33 cellular contexts compared by ENCODE assay signal in genomic region chrX:38519651-38520050, GRCh38. TPM values are rescaled to one million over a fixed set of nuclear protein-coding genes. Genes with fewer than 3 reads are reported as not detected.
"Had no signal": no experiment of that assay in that cellular context is flagged by ENCODE, and none has a peak within 500 bp of the region (broad histone marks: within the 10 kb centered on the region; RNA-seq: fewer than 3 reads in every experiment).

No MANE protein-coding gene starts in this region.

- H3K27me3 ChIP-seq: ascending aorta, body of pancreas, Peyer's patch, SJSA1 had no signal

- H3K27ac ChIP-seq: ascending aorta, body of pancreas, breast epithelium, KMS-11, Peyer's patch, SJSA1 had no signal

- H3K4me1 Mint-ChIP-seq: activated CD4-positive, alpha-beta T cell treated with anti-CD3 and anti-CD28 coated beads, Interleukin-2, amount 10 ng/mL, durations not matched to agents 24 days and 14 days; activated naive CD4-positive, alpha-beta T cell treated with anti-CD3 and anti-CD28 coated beads, Interleukin-2, amount 50 U/mL, for 24 hours; activated naive CD8-positive, alpha-beta T cell treated with anti-CD3 and anti-CD28 coated beads, Interleukin-2, amount 10 ng/mL, durations not matched to agents 7 days and 5 days had no signal

- H3K27ac Mint-ChIP-seq: activated CD4-positive, alpha-beta T cell treated with anti-CD3 and anti-CD28 coated beads, Interleukin-2, amount 10 ng/mL, durations not matched to agents 24 days and 14 days; activated CD8-positive, alpha-beta T cell treated with anti-CD3 and anti-CD28 coated beads, Interleukin-2, amount 10 ng/mL, durations not matched to agents 7 days and 5 days; activated naive CD4-positive, alpha-beta T cell treated with anti-CD3 and anti-CD28 coated beads, Interleukin-2, amount 50 U/mL, for 24 hours; activated naive CD8-positive, alpha-beta T cell treated with anti-CD3 and anti-CD28 coated beads, Interleukin-2, amount 10 ng/mL, durations not matched to agents 7 days and 5 days; activated T-cell treated with anti-CD3 and anti-CD28 coated beads, Interleukin-2, amount 50 U/mL, for 24 hours; activated T-helper 2 cell treated with anti-CD3 and anti-CD28 coated beads, Interferon-gamma antibody, Interleukin-2, Interleukin-4, amounts not matched to agents 10 μg/mL and 5 μg/mL and 100 μg/mL, durations not matched to agents 14 hours and 24 hours and 36 hours had no signal

- H3K9me3 ChIP-seq: ascending aorta, body of pancreas, Peyer's patch, SJSA1 had no signal

- H3K36me3 ChIP-seq: ascending aorta, breast epithelium, Peyer's patch, SJSA1 had no signal

- H3K4me1 ChIP-seq: ascending aorta, body of pancreas, breast epithelium, Peyer's patch, SJSA1 had no signal

- H3K4me3 ChIP-seq: ascending aorta, body of pancreas, breast epithelium, Peyer's patch, SJSA1 had no signal

- DNase-seq: activated CD4-positive, alpha-beta T cell treated with anti-CD3 and anti-CD28 coated beads, Interleukin-2, amount 10 ng/mL, durations not matched to agents 24 days and 14 days; activated CD4-positive, alpha-beta T cell treated with anti-CD3 and anti-CD28 coated beads, Interleukin-2, amount 50 U/mL, for 48 hours; activated CD8-positive, alpha-beta T cell treated with anti-CD3 and anti-CD28 coated beads, Interleukin-2, amount 10 ng/mL, durations not matched to agents 7 days and 5 days; activated gamma-delta T cell; activated naive CD4-positive, alpha-beta T cell treated with Interleukin-2 at 50 U/mL for 16 hours; activated naive CD8-positive, alpha-beta T cell treated with anti-CD3 and anti-CD28 coated beads, Interleukin-2, amount 10 ng/mL, durations not matched to agents 7 days and 5 days; activated T-cell treated with anti-CD3 and anti-CD28 coated beads, Interleukin-2, amount 50 U/mL, for 24 hours; amygdala; body of pancreas; MM.1S; NCI-H1092 treated with DMSO at 0.1 percent for 48 hours; NCI-H146; NCI-H187 treated with DMSO at 0.1 percent for 48 hours; NCI-H2081; NCI-H2171 treated with DMSO at 0.1 percent for 48 hours; NCI-H510A; NCI-H526; NCI-H748 treated with DMSO at 0.1 percent for 48 hours; NK-92 treated with Interleukin-12 subunit alpha and Interleukin-12 subunit beta, amount 100 ng/mL, for 24 hours; PC-3; Peyer's patch; RPMI8226; SHP77 treated with DMSO at 0.1 percent for 48 hours; T1000 had no signal

- H3K27me3 Mint-ChIP-seq: activated CD4-positive, alpha-beta T cell treated with anti-CD3 and anti-CD28 coated beads, Interleukin-2, amount 10 ng/mL, durations not matched to agents 24 days and 14 days; activated naive CD4-positive, alpha-beta T cell treated with anti-CD3 and anti-CD28 coated beads, Interleukin-2, amount 50 U/mL, for 24 hours; activated naive CD8-positive, alpha-beta T cell treated with anti-CD3 and anti-CD28 coated beads, Interleukin-2, amount 10 ng/mL, durations not matched to agents 7 days and 5 days had no signal

- H3K36me3 Mint-ChIP-seq: activated naive CD4-positive, alpha-beta T cell treated with anti-CD3 and anti-CD28 coated beads, Interleukin-2, amount 50 U/mL, for 24 hours; activated naive CD8-positive, alpha-beta T cell treated with anti-CD3 and anti-CD28 coated beads, Interleukin-2, amount 10 ng/mL, durations not matched to agents 7 days and 5 days had no signal

- H3K4me3 Mint-ChIP-seq: activated CD4-positive, alpha-beta T cell treated with anti-CD3 and anti-CD28 coated beads, Interleukin-2, amount 10 ng/mL, durations not matched to agents 24 days and 14 days; activated CD8-positive, alpha-beta T cell treated with anti-CD3 and anti-CD28 coated beads, Interleukin-2, amount 10 ng/mL, durations not matched to agents 7 days and 5 days; activated naive CD4-positive, alpha-beta T cell treated with anti-CD3 and anti-CD28 coated beads, Interleukin-2, amount 50 U/mL, for 24 hours; activated naive CD8-positive, alpha-beta T cell treated with anti-CD3 and anti-CD28 coated beads, Interleukin-2, amount 10 ng/mL, durations not matched to agents 7 days and 5 days; activated T-cell treated with anti-CD3 and anti-CD28 coated beads, Interleukin-2, amount 50 U/mL, for 24 hours had no signal

- H3K9me3 Mint-ChIP-seq: activated CD4-positive, alpha-beta T cell treated with anti-CD3 and anti-CD28 coated beads, Interleukin-2, amount 10 ng/mL, durations not matched to agents 24 days and 14 days; activated naive CD4-positive, alpha-beta T cell treated with anti-CD3 and anti-CD28 coated beads, Interleukin-2, amount 50 U/mL, for 24 hours; activated naive CD8-positive, alpha-beta T cell treated with anti-CD3 and anti-CD28 coated beads, Interleukin-2, amount 10 ng/mL, durations not matched to agents 7 days and 5 days; activated T-cell treated with anti-CD3 and anti-CD28 coated beads, Interleukin-2, amount 50 U/mL, for 24 hours; activated T-helper 2 cell treated with anti-CD3 and anti-CD28 coated beads, Interferon-gamma antibody, Interleukin-2, Interleukin-4, amounts not matched to agents 10 μg/mL and 5 μg/mL and 100 μg/mL, durations not matched to agents 14 hours and 24 hours and 36 hours had no signal

- FAIRE-seq: TTC549 had no signal

- H3K4me2 ChIP-seq: KMS-11 had no signal

- ATAC-seq: activated CD8-positive, alpha-beta T cell treated with anti-CD3 and anti-CD28 coated beads, Interleukin-2, amount 10 ng/mL, durations not matched to agents 7 days and 5 days; body of pancreas; PC-3; SK-N-SH treated with all-trans-retinoic acid at 6 μM for 48 hours had no signal

- H3K9ac ChIP-seq: KMS-11 had no signal

RNA-seq across cellular contexts. Expression of gene TSPAN7, which starts 41.7 kb away (rescaled TPM):
- total RNA-seq: activated CD4-positive, alpha-beta T cell treated with anti-CD3 and anti-CD28 coated beads, Interleukin-2, amount 10 ng/mL, durations not matched to agents 24 days and 14 days; activated CD8-positive, alpha-beta T cell treated with anti-CD3 and anti-CD28 coated beads, Interleukin-2, amount 10 ng/mL, durations not matched to agents 7 days and 5 days; activated naive CD8-positive, alpha-beta T cell treated with anti-CD3 and anti-CD28 coated beads, Interleukin-2, amount 10 ng/mL, durations not matched to agents 7 days and 5 days; activated T-helper 2 cell treated with anti-CD3 and anti-CD28 coated beads, Interferon-gamma antibody, Interleukin-2, Interleukin-4, amounts not matched to agents 10 μg/mL and 5 μg/mL and 100 μg/mL, durations not matched to agents 14 hours and 24 hours and 36 hours; PC-3; T-helper 2 cell treated with Interferon-gamma antibody and Interleukin-4, amounts not matched to agents 100 ng/mL and 5 ng/mL, for 36 hours had no signal
